11 cellular contexts compared by ENCODE assay signal in the genomic region with DNA sequence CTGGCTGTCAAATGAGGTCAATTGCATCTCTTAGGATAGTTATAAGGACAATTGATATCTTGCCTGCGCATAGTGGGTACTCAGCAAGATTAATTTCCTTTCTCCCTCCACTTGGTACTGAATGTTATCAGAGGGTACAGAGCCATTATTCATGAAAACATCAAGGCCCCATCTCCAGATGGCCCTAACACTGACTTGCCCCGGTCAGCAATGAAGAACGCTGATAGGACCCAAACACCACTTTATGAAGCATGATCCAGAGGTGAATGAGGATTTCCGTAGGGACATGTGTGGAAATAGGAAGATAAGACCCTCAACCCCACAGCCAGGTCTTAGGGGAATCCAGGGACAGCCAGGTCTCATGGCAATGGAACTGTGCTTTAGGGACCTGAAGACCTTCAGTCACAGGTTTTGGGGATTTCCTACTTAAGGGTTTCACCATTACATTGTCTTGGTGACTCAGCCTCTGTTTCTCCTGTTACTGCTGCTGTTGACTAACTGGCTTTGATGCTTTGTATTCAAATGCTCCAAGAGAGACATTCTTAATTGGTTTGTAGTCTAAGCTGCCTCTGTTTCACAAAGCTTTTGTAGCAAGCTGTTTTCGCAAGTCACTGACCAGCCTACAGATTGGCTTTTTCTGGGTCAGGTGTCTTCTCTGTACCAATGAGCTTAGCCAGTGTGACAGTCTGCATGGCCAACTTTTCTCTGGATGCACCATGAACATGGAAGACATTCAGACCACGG. TPM values are rescaled to one million over a fixed set of nuclear protein-coding genes. Genes with fewer than 3 reads are reported as not detected.
DNase-seq lines count a peak whose midpoint lies in the region; ATAC-seq and TF ChIP-seq lines count a peak whose summit lies in the region.
"Had no signal": no experiment of that assay in that cellular context is flagged by ENCODE, and none has a peak within 500 bp of the region (broad histone marks: within the 10 kb centered on the region; RNA-seq: fewer than 3 reads in every experiment).

No MANE protein-coding gene starts in this region.

- H3K27ac ChIP-seq in foreskin keratinocyte (peak overlapping the region; percentile 75), caudate nucleus (ENCODE audit: low read depth, low read length) (no peak overlapping the region)

- ATAC-seq in GM21447 (IDR thresholded peaks at IDR 0.05; ENCODE audit: unreplicated experiment) (peak; percentile 71), foreskin keratinocyte (peak; percentile 72), HG02884 (IDR thresholded peaks at IDR 0.05; ENCODE audit: unreplicated experiment) (no peak), HG03159 (IDR thresholded peaks at IDR 0.05; ENCODE audit: unreplicated experiment) (no peak)

- POLR2A ChIA-PET in GM10248 (lab: Yijun Ruan, JAX) = no interaction called here

- peaks cover 17% of the 10 kb centered on the region for H3K4me1 Mint-ChIP-seq in T-helper 2 cell treated with Interferon-gamma antibody and Interleukin-4, amounts not matched to agents 5 μg/mL and 100 μg/mL, for 36 hours (ENCODE audit: low read depth)
- H3K4me1 Mint-ChIP-seq: IgD-negative memory B cell had no signal

- H3K4me1 ChIP-seq in foreskin keratinocyte = peaks cover under 1% of the 10 kb centered on the region

- CTCF ChIA-PET in GM10248 (lab: Yijun Ruan, JAX) = no interaction called here

- H3K27me3 ChIP-seq in foreskin keratinocyte = peaks cover 3% of the 10 kb centered on the region

- no peaks in the 10 kb centered on the region for H3K9me3 Mint-ChIP-seq in T-helper 2 cell treated with Interferon-gamma antibody and Interleukin-4, amounts not matched to agents 5 μg/mL and 100 μg/mL, for 36 hours

- TF ChIP-seq CTCF in GM10248 (IDR thresholded peaks at IDR 0.05; ENCODE audit: control extremely low read depth, extremely low read depth, low read depth, missing control alignments) (no peak), foreskin keratinocyte (conservative IDR thresholded peaks at IDR 0.05) (no peak)

- H3K36me3 Mint-ChIP-seq in T-helper 2 cell treated with Interferon-gamma antibody and Interleukin-4, amounts not matched to agents 5 μg/mL and 100 μg/mL, for 36 hours (ENCODE audit: low read depth) = peaks cover 3% of the 10 kb centered on the region
- H3K36me3 Mint-ChIP-seq: IgD-negative memory B cell had no signal

- H3K27ac Mint-ChIP-seq in T-helper 2 cell treated with Interferon-gamma antibody and Interleukin-4, amounts not matched to agents 5 μg/mL and 100 μg/mL, for 36 hours = no peak overlapping the region
- H3K27ac Mint-ChIP-seq: IgD-negative memory B cell had no signal

- H3K27me3 Mint-ChIP-seq in T-helper 2 cell treated with Interferon-gamma antibody and Interleukin-4, amounts not matched to agents 5 μg/mL and 100 μg/mL, for 36 hours (ENCODE audit: low read depth) = peaks cover 3% of the 10 kb centered on the region

- H3K4me3 Mint-ChIP-seq in T-helper 2 cell treated with Interferon-gamma antibody and Interleukin-4, amounts not matched to agents 5 μg/mL and 100 μg/mL, for 36 hours = no peak overlapping the region
- H3K4me3 Mint-ChIP-seq: IgD-negative memory B cell had no signal

- peak; percentile 49 for DNase-seq in GM10248 (ENCODE audit: extremely low spot score)
- peak; percentile 41 for DNase-seq in T-helper 2 cell treated with Interferon-gamma antibody and Interleukin-4, amounts not matched to agents 5 μg/mL and 100 μg/mL, for 36 hours (ENCODE audit: low spot score)
- DNase-seq in foreskin keratinocyte = peak; percentile 61 to 80
- no peak for DNase-seq in caudate nucleus (lab: John Stamatoyannopoulos, UW)
- DNase-seq in NCI-H524 (lab: John Stamatoyannopoulos, UW) = no peak
- DNase-seq: activated CD4-positive, CD25-positive, alpha-beta regulatory T cell; effector CD4-positive, alpha-beta T cell had no signal

RNA-seq across cellular contexts. Expression of a gene that starts 35.3 kb away (rescaled TPM):
- 0.11 TPM in 1 of 2 replicates, not detected in the other for total RNA-seq in foreskin keratinocyte
- polyA plus RNA-seq in foreskin keratinocyte = not detected in 2 replicates

Comparison
In these comparisons a context has a peak if more than half of its experiments do, and no peak if none do; other contexts are left out.
1. DNase-seq: peak in GM10248 (single experiment), T-helper 2 cell treated with Interferon-gamma antibody and Interleukin-4, amounts not matched to agents 5 μg/mL and 100 μg/mL, for 36 hours (single experiment) and foreskin keratinocyte (2 of 2); none in caudate nucleus (0 of 61) and NCI-H524 (0 of 2).
2. ATAC-seq: peak in GM21447 (single experiment) and foreskin keratinocyte (single experiment); none in HG02884 (single experiment) and HG03159 (single experiment).